Comparison of ENCODE assay signal across 12 cellular contexts in genomic region chr12:64186789-64187188, GRCh38. TPM values are rescaled to one million over a fixed set of nuclear protein-coding genes. Genes with fewer than 3 reads are reported as not detected.
A peak's percentile ranks its signal among the peaks of the same experiment; 100 is the strongest.
DNase-seq lines count a peak whose midpoint lies in the region; ATAC-seq and TF ChIP-seq lines count a peak whose summit lies in the region.
"Had no signal": no experiment of that assay in that cellular context is flagged by ENCODE, and none has a peak within 500 bp of the region (broad histone marks: within the 10 kb centered on the region; RNA-seq: fewer than 3 reads in every experiment).

No MANE protein-coding gene starts in this region.

- no peak overlapping the region for H3K4me3 ChIP-seq in SJSA1
- no peak overlapping the region for H3K4me3 ChIP-seq in upper lobe of left lung

- peaks cover 0 to 9% of the 10 kb centered on the region in 2 donors for H3K36me3 Mint-ChIP-seq in activated naive CD4-positive, alpha-beta T cell treated with anti-CD3 and anti-CD28 coated beads, Interleukin-2, amount 50 U/mL, for 72 hours

- H3K36me3 ChIP-seq in SJSA1 (no peaks in the 10 kb centered on the region), upper lobe of left lung (no peaks in the 10 kb centered on the region)

- TF ChIP-seq EP300 in upper lobe of left lung (IDR thresholded peaks at IDR 0.05), result no peak

- H3K27ac Mint-ChIP-seq in activated naive CD4-positive, alpha-beta T cell treated with anti-CD3 and anti-CD28 coated beads, Interleukin-2, amount 50 U/mL, for 72 hours, result no peak overlapping the region
- H3K27ac Mint-ChIP-seq: B cell; T-helper 2 cell treated with Interferon-gamma antibody and Interleukin-4, amounts not matched to agents 5 μg/mL and 100 μg/mL, for 36 hours had no signal

- H3K27me3 ChIP-seq in SJSA1 (replicated peaks) (no peaks in the 10 kb centered on the region), upper lobe of left lung (no peaks in the 10 kb centered on the region)

- DNase-seq in activated naive CD4-positive, alpha-beta T cell treated with anti-CD3 and anti-CD28 coated beads, Interleukin-2, amount 50 U/mL, for 72 hours (ENCODE audit: low spot score in 2 of 2), result peak in 1 of 2 donors; percentile 21
- no peak for DNase-seq in activated naive CD4-positive, alpha-beta T cell (lab: John Stamatoyannopoulos, UW)
- DNase-seq in SJSA1 (ENCODE audit: low read depth in 1 of 2, low spot score in 2 of 2), result peak in 1 of 2 experiments; percentile 24
- no peak for DNase-seq in stimulated activated naive CD8-positive, alpha-beta T cell treated with anti-CD3 and anti-CD28 coated beads, Interleukin-15, Interleukin-2, amounts not matched to agents 100 U/mL and 50 U/mL, for 24 hours
- DNase-seq in NCI-H446 treated with DMSO at 0.1 percent for 48 hours (lab: John Stamatoyannopoulos, UW), result no peak
- DNase-seq in NAMALWA (ENCODE audit: low spot score), result no peak
- DNase-seq in upper lobe of left lung, result no peak
- DNase-seq: aorta, NCI-H1436 treated with DMSO at 0.1 percent for 48 hours had no signal

- no peaks in the 10 kb centered on the region for H3K9me3 Mint-ChIP-seq in activated naive CD4-positive, alpha-beta T cell treated with anti-CD3 and anti-CD28 coated beads, Interleukin-2, amount 50 U/mL, for 72 hours
- H3K9me3 Mint-ChIP-seq: T-helper 2 cell treated with Interferon-gamma antibody and Interleukin-4, amounts not matched to agents 5 μg/mL and 100 μg/mL, for 36 hours had no signal

- TF ChIP-seq CTCF in upper lobe of left lung (IDR thresholded peaks at IDR 0.05), result no peak

- H3K9me3 ChIP-seq in SJSA1 (replicated peaks) (no peaks in the 10 kb centered on the region), upper lobe of left lung (no peaks in the 10 kb centered on the region)

- H3K4me1 ChIP-seq in SJSA1 (replicated peaks), result peaks cover 45% of the 10 kb centered on the region
- peaks cover 0 to 4% (median 0%) of the 10 kb centered on the region in 4 donors for H3K4me1 ChIP-seq in upper lobe of left lung

- TF ChIP-seq POLR2A in upper lobe of left lung (IDR thresholded peaks at IDR 0.05), result no peak

- 77 to 78% methylated on average over 2 of the region's 2 CpGs for WGBS in upper lobe of left lung, 2 donors

- H3K27ac ChIP-seq in SJSA1 (peak overlapping the region; percentile 50), upper lobe of left lung (no peak overlapping the region)

- peak; percentile 78 to 98 for ATAC-seq in activated naive CD4-positive, alpha-beta T cell treated with anti-CD3 and anti-CD28 coated beads, Interleukin-2, amount 50 U/mL, for 72 hours
- ATAC-seq in HG02884 (IDR thresholded peaks at IDR 0.05; ENCODE audit: unreplicated experiment), result peak; percentile 86
- ATAC-seq in stimulated activated naive CD8-positive, alpha-beta T cell treated with anti-CD3 and anti-CD28 coated beads, Interleukin-15, Interleukin-2, amounts not matched to agents 100 U/mL and 50 U/mL, for 24 hours, result peak; percentile 61
- ATAC-seq in upper lobe of left lung (ENCODE audit: low FRiP score in 2 of 2), result no peak

RNA-seq across cellular contexts. Expression of gene KICS2, which starts 35.3 kb away (rescaled TPM):
- 10 to 100 TPM; 12.9 to 13.5 TPM for total RNA-seq in activated naive CD4-positive, alpha-beta T cell treated with anti-CD3 and anti-CD28 coated beads, Interleukin-2, amount 50 U/mL, for 72 hours
- 1.8 and 2.8 TPM in 2 replicates for total RNA-seq in SJSA1 (2014; rRNA removed; shearing (Covaris generic))
- total RNA-seq in upper lobe of left lung, result 10 to 100 TPM in 4 of 6 donors, 1 to 10 TPM in 2; 6.0 to 16.6 (median 11.6) TPM

Comparison
In these comparisons a context has a peak if more than half of its experiments do, and no peak if none do; other contexts are left out.
1. ATAC-seq: peak in activated naive CD4-positive, alpha-beta T cell treated with anti-CD3 and anti-CD28 coated beads, Interleukin-2, amount 50 U/mL, for 72 hours (2 of 2), HG02884 (single experiment) and stimulated activated naive CD8-positive, alpha-beta T cell treated with anti-CD3 and anti-CD28 coated beads, Interleukin-15, Interleukin-2, amounts not matched to agents 100 U/mL and 50 U/mL, for 24 hours (single experiment); none in upper lobe of left lung (0 of 2).